1 cellular context compared by ENCODE assay signal in the genomic region with DNA sequence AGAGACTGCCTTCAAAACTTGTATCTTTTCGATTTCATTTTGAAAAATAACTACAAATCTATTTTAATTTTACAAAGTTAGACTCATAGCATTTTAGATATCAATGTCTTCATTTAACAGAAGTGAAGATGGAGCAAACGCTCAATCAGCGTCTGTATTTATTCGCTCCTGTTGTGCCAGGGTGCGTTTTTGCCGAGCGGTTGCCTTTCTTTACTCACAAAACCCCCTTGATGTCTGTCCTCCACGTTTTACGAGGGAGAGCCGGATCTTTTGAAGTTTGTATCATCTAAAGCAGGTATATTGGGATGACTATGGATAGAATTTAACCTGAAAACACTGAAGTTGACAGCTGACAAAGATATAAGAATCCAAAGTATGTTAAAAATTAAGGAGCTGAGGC.
TF ChIP-seq lines count a peak whose summit lies in the region.

No MANE protein-coding gene starts in this region.

TF ChIP-seq in SK-N-SH, 30 proteins besides CTCF, POLR2A, EP300 and RAD21 (continued from another document):
- TF ChIP-seq, protein P1, sequence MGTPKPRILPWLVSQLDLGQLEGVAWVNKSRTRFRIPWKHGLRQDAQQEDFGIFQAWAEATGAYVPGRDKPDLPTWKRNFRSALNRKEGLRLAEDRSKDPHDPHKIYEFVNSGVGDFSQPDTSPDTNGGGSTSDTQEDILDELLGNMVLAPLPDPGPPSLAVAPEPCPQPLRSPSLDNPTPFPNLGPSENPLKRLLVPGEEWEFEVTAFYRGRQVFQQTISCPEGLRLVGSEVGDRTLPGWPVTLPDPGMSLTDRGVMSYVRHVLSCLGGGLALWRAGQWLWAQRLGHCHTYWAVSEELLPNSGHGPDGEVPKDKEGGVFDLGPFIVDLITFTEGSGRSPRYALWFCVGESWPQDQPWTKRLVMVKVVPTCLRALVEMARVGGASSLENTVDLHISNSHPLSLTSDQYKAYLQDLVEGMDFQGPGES (IDR thresholded peaks at IDR 0.05; ENCODE audit: low read depth, low read length): no peak
- TF ChIP-seq EZH2phosphoT487 (IDR thresholded peaks at IDR 0.05; ENCODE audit: borderline replicate concordance, low read depth) (no peak), TAF1 (IDR thresholded peaks at IDR 0.05; ENCODE audit: borderline replicate concordance, low read depth, low read length) (no peak), FOXM1 (IDR thresholded peaks at IDR 0.05; ENCODE audit: low read depth) (no peak), POLR2AphosphoS5 (IDR thresholded peaks at IDR 0.05; ENCODE audit: low read depth, low read length) (no peak)
